In the genomic region with DNA sequence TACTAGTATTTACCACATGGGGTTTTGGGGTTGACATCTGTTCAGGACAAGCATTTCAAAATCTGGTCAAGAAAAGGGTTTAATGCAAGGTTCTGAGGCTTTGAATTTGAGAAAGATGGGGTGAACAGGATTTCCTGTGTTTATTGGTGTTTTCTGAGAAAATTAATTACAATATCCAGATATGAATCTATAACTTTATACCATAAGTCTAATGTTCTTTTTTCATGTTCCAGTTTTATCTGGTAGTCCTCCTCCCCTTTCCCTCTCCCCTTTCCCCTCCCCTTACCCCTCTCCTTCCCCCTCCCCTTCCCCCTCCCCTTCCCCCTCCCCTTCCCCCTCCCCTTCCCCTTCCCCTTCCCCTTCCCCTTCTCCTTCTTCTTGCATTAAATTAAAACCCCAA, we compare ENCODE assay signal across 35 cellular contexts.
A peak's percentile ranks its signal among the peaks of the same experiment; 100 is the strongest.
DNase-seq lines count a peak whose midpoint lies in the region; ATAC-seq, FAIRE-seq and TF ChIP-seq lines count a peak whose summit lies in the region.
"Had no signal": no experiment of that assay in that cellular context is flagged by ENCODE, and none has a peak within 500 bp of the region (broad histone marks: within the 10 kb centered on the region; RNA-seq: fewer than 3 reads in every experiment).

No MANE protein-coding gene starts in this region.

- H3K4me2 ChIP-seq in HepG2 (ENCODE audit: low read depth, low read length) = no peak overlapping the region
- no peak overlapping the region for H3K4me2 ChIP-seq in SU-DHL-6 (ENCODE audit: low read depth, low read length, poor library complexity, severe bottlenecking)
- H3K4me2 ChIP-seq: A549; BLaER1; BLaER1 treated with 17β-estradiol and CSF1 and Interleukin-3, amounts not matched to agents 10 nM and 100 nM had no signal

- no peak overlapping the region for H3K9ac ChIP-seq in HepG2 (ENCODE audit: insufficient read depth, low read depth, low read length)
- no peak overlapping the region for H3K9ac ChIP-seq in SU-DHL-6 (ENCODE audit: low read length)
- H3K9ac ChIP-seq: BLaER1; BLaER1 treated with 17β-estradiol and CSF1 and Interleukin-3, amounts not matched to agents 10 nM and 100 nM had no signal

- H3K79me2 ChIP-seq in HepG2 (ENCODE audit: insufficient read depth, low read length) = no peaks in the 10 kb centered on the region
- H3K79me2 ChIP-seq in SU-DHL-6 (ENCODE audit: insufficient read depth, low read length) = no peaks in the 10 kb centered on the region

- no peak overlapping the region for H3K27ac Mint-ChIP-seq in glutamatergic neuron (ENCODE audit: unreplicated experiment)
- no peak overlapping the region for H3K27ac Mint-ChIP-seq in activated T-helper 17 cell treated with anti-CD3 and anti-CD28 coated beads, Interleukin-2, amount 50 U/mL, for 72 hours
- H3K27ac Mint-ChIP-seq: B cell; CD14-positive monocyte; CD4-positive, alpha-beta memory T cell; CD4-positive, alpha-beta T cell; CD4-positive, CD25-positive, alpha-beta regulatory T cell; CD8-positive, alpha-beta memory T cell; CD8-positive, alpha-beta T cell had no signal

- H2AFZ ChIP-seq in HepG2 (ENCODE audit: low read length) = no peak overlapping the region
- H2AFZ ChIP-seq in SU-DHL-6 (ENCODE audit: low read depth, low read length, severe bottlenecking) = peak overlapping the region; percentile 34

- ATAC-seq in HepG2 (no peak), right lobe of liver (no peak), GM21390 (IDR thresholded peaks at IDR 0.05; ENCODE audit: unreplicated experiment) (no peak)
- ATAC-seq in activated T-helper 17 cell treated with anti-CD3 and anti-CD28 coated beads, Interleukin-2, amount 50 U/mL, for 72 hours (replicated peaks) = no peak
- ATAC-seq: A549; CD8-positive, alpha-beta T cell had no signal

- no peaks in the 10 kb centered on the region for H3K36me3 ChIP-seq in HepG2 (replicated peaks in 1 of 2; ENCODE audit: control insufficient read depth in 1 of 2, insufficient read depth in 2 of 2, low read length in 2 of 2)
- no peaks in the 10 kb centered on the region for H3K36me3 ChIP-seq in right lobe of liver
- H3K36me3 ChIP-seq in SU-DHL-6 (ENCODE audit: low read length) = 0 out of 2 replicates have a peak, but pooled peaks cover 3% of the 10 kb centered on the region
- H3K36me3 ChIP-seq: BE2C; BLaER1; BLaER1 treated with 17β-estradiol and CSF1 and Interleukin-3, amounts not matched to agents 10 nM and 100 nM had no signal

- DNase-seq in HepG2 (ENCODE audit: low spot score) (no peak), right lobe of liver (no peak), glutamatergic neuron (no peak)
- DNase-seq: 8988T; ACHN; AML-193; BE2C; C1 segment of cervical spinal cord; Caco-2; Calu3; CD4-positive, alpha-beta memory T cell; CD4-positive, alpha-beta T cell; CD4-positive, CD25-positive, alpha-beta regulatory T cell; CD8-positive, alpha-beta memory T cell; CD8-positive, alpha-beta T cell; COR-L47; DMS 273 treated with DMSO at 0.1 percent for 48 hours; DMS153; DMS53; DMS79; DMS79 treated with DMSO at 0.1 percent for 48 hours; DND-41; EL had no signal

- H3K9me3 ChIP-seq in HepG2 (ENCODE audit: low read length) = no peaks in the 10 kb centered on the region
- no peaks in the 10 kb centered on the region for H3K9me3 ChIP-seq in right lobe of liver
- H3K9me3 ChIP-seq in SU-DHL-6 (ENCODE audit: insufficient read depth, low read length) = no peaks in the 10 kb centered on the region
- H3K9me3 ChIP-seq: A549, BE2C, BLaER1, Caco-2 had no signal

- POLR2A ChIA-PET in HepG2 (lab: Yijun Ruan, JAX) = no interaction called here

- CTCF ChIA-PET in HepG2 (lab: Yijun Ruan, JAX; ENCODE audit: low intra/inter-chr PET ratio, low total read pairs) = no interaction called here

- H3K27ac ChIP-seq in HepG2 (ENCODE audit: extremely low read length, insufficient read depth, low read length) = no peak overlapping the region
- no peak overlapping the region for H3K27ac ChIP-seq in right lobe of liver
- no peak overlapping the region for H3K27ac ChIP-seq in SU-DHL-6 (ENCODE audit: low read depth, low read length)
- H3K27ac ChIP-seq: 22Rv1; A549; BLaER1; BLaER1 treated with 17β-estradiol and CSF1 and Interleukin-3, amounts not matched to agents 10 nM and 100 nM; C4-2B had no signal

- no peak for TF ChIP-seq CTCF in HepG2 (CRISPR knock-in tag; IDR thresholded peaks at IDR 0.05)
- TF ChIP-seq CTCF in right lobe of liver (IDR thresholded peaks at IDR 0.05) = no peak
- TF ChIP-seq CTCF in SU-DHL-6 (IDR thresholded peaks at IDR 0.05; ENCODE audit: insufficient read depth, low read length, poor library complexity, severe bottlenecking) = no peak
- peak; percentile 19 for TF ChIP-seq CTCF in glutamatergic neuron (IDR thresholded peaks at IDR 0.05; ENCODE audit: partially characterized antibody, unreplicated experiment)

- no peaks in the 10 kb centered on the region for H3F3A ChIP-seq in SU-DHL-6 (ENCODE audit: insufficient read depth)

- BruUV-seq in HepG2 (replicated peaks; lab: Mats Ljungman, UMichigan) = no TSS peak

- H3K4me1 ChIP-seq in HepG2 (ENCODE audit: insufficient read depth, low read length) = no peaks in the 10 kb centered on the region
- H3K4me1 ChIP-seq in right lobe of liver = no peaks in the 10 kb centered on the region
- H3K4me1 ChIP-seq: A549; BE2C; BLaER1; BLaER1 treated with 17β-estradiol and CSF1 and Interleukin-3, amounts not matched to agents 10 nM and 100 nM; Caco-2 had no signal

- FAIRE-seq in HepG2 (lab: Jason Lieb, UNC) = no peak
- FAIRE-seq: A204.1, A549, D721Med had no signal

- TF ChIP-seq RAD21 in HepG2 (CRISPR knock-in tag; IDR thresholded peaks at IDR 0.05) = no peak

- in situ Hi-C loops in HepG2 (cut with HindIII; ENCODE audit: extremely low pct_ligation_motif_present, low pct_unique_long_range_greater_than_20kb) = no loop called here

- intact Hi-C loops in HepG2 (cut with micrococcal nuclease; ENCODE audit: unreplicated experiment) (no loop called here), right lobe of liver (cut with DNase I) (no loop called here)

- H3K9me3 Mint-ChIP-seq in glutamatergic neuron (ENCODE audit: unreplicated experiment) = peaks cover 3% of the 10 kb centered on the region
- peaks cover 3% of the 10 kb centered on the region for H3K9me3 Mint-ChIP-seq in activated T-helper 17 cell treated with anti-CD3 and anti-CD28 coated beads, Interleukin-2, amount 50 U/mL, for 72 hours

- no peaks in the 10 kb centered on the region for H3K27me3 Mint-ChIP-seq in glutamatergic neuron (ENCODE audit: unreplicated experiment)
- H3K27me3 Mint-ChIP-seq in activated T-helper 17 cell treated with anti-CD3 and anti-CD28 coated beads, Interleukin-2, amount 50 U/mL, for 72 hours = no peaks in the 10 kb centered on the region
- H3K27me3 Mint-ChIP-seq: B cell; CD4-positive, alpha-beta memory T cell; CD4-positive, alpha-beta T cell; CD4-positive, CD25-positive, alpha-beta regulatory T cell; CD8-positive, alpha-beta memory T cell had no signal

- H3K27me3 ChIP-seq in HepG2 (ENCODE audit: control insufficient read depth in 1 of 2, insufficient read depth in 2 of 2, low read length in 2 of 2) (no peaks in the 10 kb centered on the region), right lobe of liver (no peaks in the 10 kb centered on the region), SU-DHL-6 (ENCODE audit: low read length) (no peaks in the 10 kb centered on the region)
- H3K27me3 ChIP-seq: BE2C; BLaER1; BLaER1 treated with 17β-estradiol and CSF1 and Interleukin-3, amounts not matched to agents 10 nM and 100 nM had no signal

- H3K36me3 Mint-ChIP-seq in glutamatergic neuron (ENCODE audit: unreplicated experiment) = peaks cover 5% of the 10 kb centered on the region
- no peaks in the 10 kb centered on the region for H3K36me3 Mint-ChIP-seq in activated T-helper 17 cell treated with anti-CD3 and anti-CD28 coated beads, Interleukin-2, amount 50 U/mL, for 72 hours (ENCODE audit: low read depth)
- H3K36me3 Mint-ChIP-seq: CD14-positive monocyte; CD4-positive, alpha-beta memory T cell; CD4-positive, CD25-positive, alpha-beta regulatory T cell; CD8-positive, alpha-beta memory T cell; CD8-positive, alpha-beta T cell had no signal

- H3K9me2 ChIP-seq in SU-DHL-6 (replicated peaks; ENCODE audit: insufficient read depth, low read length) = no peaks in the 10 kb centered on the region

- H3K4me3 Mint-ChIP-seq in glutamatergic neuron (ENCODE audit: unreplicated experiment) = no peak overlapping the region
- H3K4me3 Mint-ChIP-seq in activated T-helper 17 cell treated with anti-CD3 and anti-CD28 coated beads, Interleukin-2, amount 50 U/mL, for 72 hours = no peak overlapping the region
- H3K4me3 Mint-ChIP-seq: B cell; CD14-positive monocyte; CD4-positive, alpha-beta memory T cell; CD4-positive, alpha-beta T cell; CD4-positive, CD25-positive, alpha-beta regulatory T cell; CD8-positive, alpha-beta memory T cell; CD8-positive, alpha-beta T cell had no signal

- TF ChIP-seq EP300 in HepG2 (IDR thresholded peaks at IDR 0.05; ENCODE audit: low read depth in 2 of 2, low read length in 2 of 2) = no peak
- no peak for TF ChIP-seq EP300 in HepG2 (CRISPR knock-in tag; IDR thresholded peaks at IDR 0.05; ENCODE audit: borderline replicate concordance)

- H4K20me1 ChIP-seq in HepG2 (ENCODE audit: insufficient read depth, low read length) (no peaks in the 10 kb centered on the region), SU-DHL-6 (ENCODE audit: low read depth, low read length) (no peaks in the 10 kb centered on the region)
- H4K20me1 ChIP-seq: BLaER1; BLaER1 treated with 17β-estradiol and CSF1 and Interleukin-3, amounts not matched to agents 10 nM and 100 nM had no signal

- peaks cover 7% of the 10 kb centered on the region for H3K4me1 Mint-ChIP-seq in glutamatergic neuron (ENCODE audit: low read depth, unreplicated experiment)
- H3K4me1 Mint-ChIP-seq in activated T-helper 17 cell treated with anti-CD3 and anti-CD28 coated beads, Interleukin-2, amount 50 U/mL, for 72 hours = no peaks in the 10 kb centered on the region
- H3K4me1 Mint-ChIP-seq: B cell; CD14-positive monocyte; CD4-positive, alpha-beta memory T cell; CD4-positive, CD25-positive, alpha-beta regulatory T cell; CD8-positive, alpha-beta memory T cell had no signal

- H3K4me3 ChIP-seq in HepG2 (replicated peaks in 1 of 3; ENCODE audit: insufficient read depth in 1 of 3, low read depth in 2 of 3, low read length in 3 of 3) (no peak overlapping the region), right lobe of liver (no peak overlapping the region), SU-DHL-6 (ENCODE audit: insufficient read depth, low read length, poor library complexity, severe bottlenecking) (no peak overlapping the region)
- H3K4me3 ChIP-seq: A549; BLaER1; BLaER1 treated with 17β-estradiol and CSF1 and Interleukin-3, amounts not matched to agents 10 nM and 100 nM had no signal

- TF ChIP-seq POLR2A in HepG2 (IDR thresholded peaks at IDR 0.05; ENCODE audit: insufficient read depth in 1 of 2, low read depth in 2 of 2, low read length in 2 of 2) (no peak), right lobe of liver (IDR thresholded peaks at IDR 0.05) (no peak)
